In genomic region chr2:72144746-72145657, GRCh38 we compare ENCODE assay signal across 8 cellular contexts. TPM values are rescaled to one million over a fixed set of nuclear protein-coding genes. Genes with fewer than 3 reads are reported as not detected.
A peak's percentile ranks its signal among the peaks of the same experiment; 100 is the strongest.
DNase-seq lines count a peak whose midpoint lies in the region; ATAC-seq and TF ChIP-seq lines count a peak whose summit lies in the region.

No MANE protein-coding gene starts in this region.

- peaks cover 34% of the 10 kb centered on the region for H3K4me1 Mint-ChIP-seq in activated naive CD8-positive, alpha-beta T cell treated with anti-CD3 and anti-CD28 coated beads for 36 hours

- no peak overlapping the region for H3K27ac Mint-ChIP-seq in activated naive CD8-positive, alpha-beta T cell treated with anti-CD3 and anti-CD28 coated beads for 36 hours

- peaks cover 12% of the 10 kb centered on the region for H3K4me1 ChIP-seq in iPS DF 6.9 (ENCODE audit: control insufficient read depth, insufficient read depth, low read length)
- peaks cover 53 to 70% of the 10 kb centered on the region in 2 donors for H3K4me1 ChIP-seq in gastrocnemius medialis

- H3K4me3 ChIP-seq in iPS DF 6.9 (ENCODE audit: low read length) (peak overlapping the region; percentile 52; the same call in 1 of the 2 replicates), gastrocnemius medialis (peak overlapping the region; percentile 55 to 75 (median 66))

- no CpG with 5 or more reads among the region's 81 CpGs for WGBS in iPS DF 6.9 (ENCODE audit: insufficient coverage, insufficient read length)

- intact Hi-C loops in gastrocnemius medialis (cut with DNase I; ENCODE audit: low total_unique reads): loop anchor here (2.0 to 10.0 kb wide), 2 partner anchors 262 to 690 kb away; partner anchors contain the start of gene DYSF

- H3K9me3 ChIP-seq in iPS DF 6.9 (ENCODE audit: control insufficient read depth, insufficient read depth, low read length): no peaks in the 10 kb centered on the region
- H3K9me3 ChIP-seq in gastrocnemius medialis: no peaks in the 10 kb centered on the region

- peaks cover 72% of the 10 kb centered on the region for H3K27me3 ChIP-seq in iPS DF 6.9 (ENCODE audit: control insufficient read depth, insufficient read depth, low read length)
- peaks cover 42 to 47% (median 42%) of the 10 kb centered on the region in 3 donors for H3K27me3 ChIP-seq in gastrocnemius medialis

- ATAC-seq in gastrocnemius medialis (peak; percentile 7 to 24), GM21526 (IDR thresholded peaks at IDR 0.05; ENCODE audit: low FRiP score, unreplicated experiment) (no peak)

- DNase-seq in Caki2 (ENCODE audit: low read depth) (peak; percentile 87), M059J (ENCODE audit: low read depth) (peak; percentile 60), iPS DF 6.9 (ENCODE audit: low read depth, low spot score) (no peak), gastrocnemius medialis (peak in 1 of 2 donors; percentile 39), NCI-H2029 treated with DMSO at 0.1 percent for 48 hours (lab: John Stamatoyannopoulos, UW) (no peak), A172 (ENCODE audit: low spot score) (no peak)
- no peak for DNase-seq in activated naive CD8-positive, alpha-beta T cell treated with anti-CD3 and anti-CD28 coated beads for 36 hours

- peak overlapping the region; percentile 68 for H3K4me3 Mint-ChIP-seq in activated naive CD8-positive, alpha-beta T cell treated with anti-CD3 and anti-CD28 coated beads for 36 hours

- TF ChIP-seq CTCF in gastrocnemius medialis (IDR thresholded peaks at IDR 0.05 in 4 of 5, conservative IDR thresholded peaks at IDR 0.05 in 1 of 5): no peak

- TF ChIP-seq POLR2A in gastrocnemius medialis (IDR thresholded peaks at IDR 0.05): no peak

- peaks cover 72% of the 10 kb centered on the region for H3K27me3 Mint-ChIP-seq in activated naive CD8-positive, alpha-beta T cell treated with anti-CD3 and anti-CD28 coated beads for 36 hours

- H3K36me3 ChIP-seq in iPS DF 6.9 (ENCODE audit: control insufficient read depth, insufficient read depth, low read length): no peaks in the 10 kb centered on the region
- H3K36me3 ChIP-seq in gastrocnemius medialis: no peaks in the 10 kb centered on the region

- peaks cover 3% of the 10 kb centered on the region for H3K36me3 Mint-ChIP-seq in activated naive CD8-positive, alpha-beta T cell treated with anti-CD3 and anti-CD28 coated beads for 36 hours

- H3K27ac ChIP-seq in iPS DF 6.9 (ENCODE audit: low read length) (no peak overlapping the region), gastrocnemius medialis (peak overlapping the region; percentile 27 to 66 (median 34))

- peaks cover 3% of the 10 kb centered on the region for H3K9me3 Mint-ChIP-seq in activated naive CD8-positive, alpha-beta T cell treated with anti-CD3 and anti-CD28 coated beads for 36 hours

- in situ Hi-C loops in Caki2 (cut with HindIII; ENCODE audit: low pct_unique_long_range_greater_than_20kb, low sequenced_read_pairs) (no loop called here), gastrocnemius medialis (cut with MboI; ENCODE audit: low sequenced_read_pairs in 4 of 4) (no loop called here)

RNA-seq across cellular contexts. Expression of gene CYP26B1, which starts 2.7 kb away (rescaled TPM):
- 5.4 and 7.6 TPM in 2 replicates for total RNA-seq in Caki2 (2014; rRNA removed; shearing (Covaris generic); ENCODE audit: low replicate concordance)
- 4.2 and 6.8 TPM in 2 replicates for total RNA-seq in M059J (2014; rRNA removed; shearing (Covaris generic))
- total RNA-seq in activated naive CD8-positive, alpha-beta T cell treated with anti-CD3 and anti-CD28 coated beads for 36 hours: not detected
- total RNA-seq in gastrocnemius medialis: 1 to 10 TPM; 1.8 to 4.8 (median 2.3) TPM
- total RNA-seq in A172 (2014; rRNA removed; shearing (Covaris generic)): 0.02 and 0.12 TPM in 2 replicates

Comparison
In these comparisons a context has a peak if more than half of its experiments do, and no peak if none do; other contexts are left out.
1. DNase-seq: peak in Caki2 (single experiment) and M059J (single experiment); none in activated naive CD8-positive, alpha-beta T cell treated with anti-CD3 and anti-CD28 coated beads for 36 hours (single experiment), iPS DF 6.9 (single experiment), NCI-H2029 treated with DMSO at 0.1 percent for 48 hours (single experiment) and A172 (single experiment).